Comparison of ENCODE assay signal across 7 cellular contexts in the genomic region with DNA sequence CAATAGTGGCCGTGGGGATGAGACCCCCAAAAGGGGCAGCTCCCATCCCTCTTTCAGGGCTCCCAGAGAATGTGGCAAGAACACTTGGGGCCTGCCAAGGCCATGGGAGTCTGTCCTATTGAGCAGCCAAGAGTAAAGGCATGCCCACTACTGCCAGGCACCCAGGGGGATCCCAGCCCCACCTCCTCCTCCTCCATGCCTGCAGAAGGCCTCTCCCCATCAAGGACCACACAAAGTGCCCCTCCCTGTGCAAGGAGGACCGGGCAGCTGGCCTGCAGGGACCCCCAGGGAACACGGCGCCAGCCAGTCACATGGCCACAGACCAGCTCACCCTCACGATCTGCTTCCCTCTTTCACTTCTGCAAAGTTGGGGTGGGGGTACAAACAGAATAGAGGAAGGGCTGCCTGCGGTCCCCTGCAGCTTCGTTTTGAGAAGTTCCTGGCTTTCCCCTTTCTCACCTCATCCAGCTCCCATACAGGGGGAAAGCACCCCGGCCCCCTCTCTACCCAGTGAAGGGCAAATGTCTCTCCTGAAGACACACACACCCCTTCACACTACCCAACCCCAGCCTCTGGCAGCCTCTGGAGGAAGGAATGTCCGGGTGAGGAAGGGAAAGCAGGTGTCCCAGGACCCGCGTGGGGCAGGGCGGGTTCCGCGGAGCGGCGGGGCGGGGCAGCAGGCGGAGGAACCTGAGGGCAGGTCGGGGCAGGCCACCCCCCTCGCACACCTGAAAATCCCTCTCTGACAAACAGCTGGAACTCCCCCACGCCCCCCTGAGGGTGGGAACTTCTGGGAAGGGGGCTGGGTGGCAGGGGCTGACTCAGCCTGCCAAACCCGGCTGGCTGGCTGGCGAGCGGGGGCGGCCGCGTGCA. TPM values are rescaled to one million over a fixed set of nuclear protein-coding genes. Genes with fewer than 3 reads are reported as not detected.
A peak's percentile ranks its signal among the peaks of the same experiment; 100 is the strongest.
DNase-seq lines count a peak whose midpoint lies in the region; ATAC-seq and TF ChIP-seq lines count a peak whose summit lies in the region.

No MANE protein-coding gene starts in this region.

- no peaks in the 10 kb centered on the region for H3K27me3 ChIP-seq in prostate gland (replicated peaks; ENCODE audit: insufficient read depth)
- H3K27me3 ChIP-seq in vagina, result no peaks in the 10 kb centered on the region

- DNase-seq in activated naive CD4-positive, alpha-beta T cell treated with anti-CD3 and anti-CD28 coated beads, Interleukin-2, amount 50 U/mL, for 16 hours, result peak; percentile 85
- DNase-seq in cardiac septum (ENCODE audit: low spot score) (peak; percentile 88), prostate gland (ENCODE audit: low spot score) (peak; percentile 83), vagina (ENCODE audit: extremely low spot score in 2 of 2) (no peak)

- TF ChIP-seq POLR2A in prostate gland (IDR thresholded peaks at IDR 0.05) (peak; percentile 30), vagina (IDR thresholded peaks at IDR 0.05) (no peak)

- H3K4me1 ChIP-seq in prostate gland (replicated peaks) (peaks cover 19% of the 10 kb centered on the region), vagina (peaks cover 72% of the 10 kb centered on the region)

- H3K27ac ChIP-seq in prostate gland (peak overlapping the region; percentile 77 to 90), vagina (peak overlapping the region; percentile 81)

- ATAC-seq in GM18909 (IDR thresholded peaks at IDR 0.05; ENCODE audit: poor library complexity, unreplicated experiment) (peak; percentile 36), HG03342 (IDR thresholded peaks at IDR 0.05; ENCODE audit: unreplicated experiment) (peak; percentile 37), SK-N-SH treated with all-trans-retinoic acid at 6 μM for 48 hours (peak; percentile 36)

- H3K9me3 ChIP-seq in prostate gland, result no peaks in the 10 kb centered on the region
- H3K9me3 ChIP-seq in vagina, result no peaks in the 10 kb centered on the region

- H3K4me3 ChIP-seq in prostate gland (peak overlapping the region; percentile 69 to 86), vagina (peak overlapping the region; percentile 70 to 87)

- 2% methylated on average over 27 of the region's 27 CpGs for WGBS in prostate gland

- H3K36me3 ChIP-seq in prostate gland (peaks cover 0 to 4% of the 10 kb centered on the region in 2 donors), vagina (peaks cover 0 to 18% of the 10 kb centered on the region in 2 donors)

- intact Hi-C loops in cardiac septum (cut with DNase I), result loop anchor here (5.0 kb wide), 1 partner anchor 36 kb away; no protein-coding TSS in a partner anchor
- intact Hi-C loops in prostate gland (cut with DNase I), result no loop called here
- intact Hi-C loops in vagina (cut with DNase I), result no loop called here

- TF ChIP-seq CTCF in prostate gland (IDR thresholded peaks at IDR 0.05) (peak in 1 of 4 experiments; percentile 52), vagina (IDR thresholded peaks at IDR 0.05) (no peak)

TF ChIP-seq in SK-N-SH treated with all-trans-retinoic acid at 6 μM for 48 hours, 23 proteins besides CTCF, POLR2A, EP300 and RAD21:
- TF ChIP-seq, protein P1, sequence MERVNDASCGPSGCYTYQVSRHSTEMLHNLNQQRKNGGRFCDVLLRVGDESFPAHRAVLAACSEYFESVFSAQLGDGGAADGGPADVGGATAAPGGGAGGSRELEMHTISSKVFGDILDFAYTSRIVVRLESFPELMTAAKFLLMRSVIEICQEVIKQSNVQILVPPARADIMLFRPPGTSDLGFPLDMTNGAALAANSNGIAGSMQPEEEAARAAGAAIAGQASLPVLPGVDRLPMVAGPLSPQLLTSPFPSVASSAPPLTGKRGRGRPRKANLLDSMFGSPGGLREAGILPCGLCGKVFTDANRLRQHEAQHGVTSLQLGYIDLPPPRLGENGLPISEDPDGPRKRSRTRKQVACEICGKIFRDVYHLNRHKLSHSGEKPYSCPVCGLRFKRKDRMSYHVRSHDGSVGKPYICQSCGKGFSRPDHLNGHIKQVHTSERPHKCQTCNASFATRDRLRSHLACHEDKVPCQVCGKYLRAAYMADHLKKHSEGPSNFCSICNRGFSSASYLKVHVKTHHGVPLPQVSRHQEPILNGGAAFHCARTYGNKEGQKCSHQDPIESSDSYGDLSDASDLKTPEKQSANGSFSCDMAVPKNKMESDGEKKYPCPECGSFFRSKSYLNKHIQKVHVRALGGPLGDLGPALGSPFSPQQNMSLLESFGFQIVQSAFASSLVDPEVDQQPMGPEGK (CRISPR knock-in tag; IDR thresholded peaks at IDR 0.05; ENCODE audit: borderline replicate concordance), result peak; percentile 7; the same call in 1 of the 2 replicates
- no peak for TF ChIP-seq ZNF70 (CRISPR knock-in tag; IDR thresholded peaks at IDR 0.05)
- TF ChIP-seq, protein P2, sequence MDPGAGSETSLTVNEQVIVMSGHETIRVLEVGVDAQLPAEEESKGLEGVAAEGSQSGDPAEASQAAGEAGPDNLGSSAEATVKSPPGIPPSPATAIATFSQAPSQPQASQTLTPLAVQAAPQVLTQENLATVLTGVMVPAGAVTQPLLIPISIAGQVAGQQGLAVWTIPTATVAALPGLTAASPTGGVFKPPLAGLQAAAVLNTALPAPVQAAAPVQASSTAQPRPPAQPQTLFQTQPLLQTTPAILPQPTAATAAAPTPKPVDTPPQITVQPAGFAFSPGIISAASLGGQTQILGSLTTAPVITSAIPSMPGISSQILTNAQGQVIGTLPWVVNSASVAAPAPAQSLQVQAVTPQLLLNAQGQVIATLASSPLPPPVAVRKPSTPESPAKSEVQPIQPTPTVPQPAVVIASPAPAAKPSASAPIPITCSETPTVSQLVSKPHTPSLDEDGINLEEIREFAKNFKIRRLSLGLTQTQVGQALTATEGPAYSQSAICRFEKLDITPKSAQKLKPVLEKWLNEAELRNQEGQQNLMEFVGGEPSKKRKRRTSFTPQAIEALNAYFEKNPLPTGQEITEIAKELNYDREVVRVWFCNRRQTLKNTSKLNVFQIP (CRISPR knock-in tag; IDR thresholded peaks at IDR 0.05; ENCODE audit: borderline replicate concordance, low read depth), result no peak

RNA-seq across cellular contexts. Expression of a gene that starts 2.0 kb away (rescaled TPM):
- total RNA-seq in cardiac septum (46.1 TPM), prostate gland (10 to 100 TPM; 36.2 to 79.7 TPM), vagina (37.6 TPM)

RNA-seq across cellular contexts. Expression of a gene that starts 17.3 kb away (rescaled TPM):
- 159 TPM for total RNA-seq in cardiac septum
- total RNA-seq in prostate gland, result 10 to 100 TPM; 13.9 to 19.4 TPM
- total RNA-seq in vagina, result 2.2 TPM

RNA-seq across cellular contexts. Expression of a gene that starts 18.5 kb away (rescaled TPM):
- total RNA-seq in cardiac septum (4.4 TPM), prostate gland (1 to 10 TPM; 2.5 to 7.4 TPM), vagina (4.4 TPM)

RNA-seq across cellular contexts. Expression of a gene that starts 53.0 kb away (rescaled TPM):
- 142 TPM for total RNA-seq in cardiac septum
- total RNA-seq in prostate gland, result 10 to 100 TPM; 21.5 to 81.0 TPM
- total RNA-seq in vagina, result 171 TPM

RNA-seq across cellular contexts. Expression of a gene that starts 53.3 kb away (rescaled TPM):
- total RNA-seq in cardiac septum (131 TPM), prostate gland (10 to 100 TPM; 47.1 to 79.5 TPM), vagina (44.4 TPM)

Comparison
In these comparisons a context has a peak if more than half of its experiments do, and no peak if none do; other contexts are left out.
1. DNase-seq: peak in activated naive CD4-positive, alpha-beta T cell treated with anti-CD3 and anti-CD28 coated beads, Interleukin-2, amount 50 U/mL, for 16 hours (single experiment), cardiac septum (single experiment) and prostate gland (single experiment); none in vagina (0 of 2).
2. Peak in every context shown above with its lines, with median percentiles within 50 percentile points of each other: ATAC-seq.